In the genomic region with DNA sequence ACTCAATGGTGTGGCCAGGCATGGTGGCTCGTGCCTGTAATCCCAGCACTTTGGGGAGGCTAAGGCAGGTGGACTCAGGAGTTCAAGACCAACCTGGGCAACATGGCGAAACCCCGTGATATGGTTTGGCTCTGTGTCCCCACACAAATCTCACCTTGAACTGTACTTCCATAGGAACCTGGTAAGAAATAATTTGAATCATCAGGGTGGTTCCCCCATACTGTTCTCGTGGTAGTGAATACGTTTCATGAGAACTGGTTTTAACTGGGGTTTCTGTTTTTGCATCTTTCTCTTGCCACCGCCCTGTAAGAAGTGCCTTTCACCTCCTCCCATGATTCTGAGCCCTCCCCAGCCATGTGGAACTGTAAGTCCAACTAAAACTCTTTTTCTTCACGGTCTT, we compare ENCODE assay signal across 1 cellular context.
TF ChIP-seq lines count a peak whose summit lies in the region.

No MANE protein-coding gene starts in this region.

TF ChIP-seq in GM23338, 12 proteins besides CTCF, POLR2A, EP300 and RAD21 (continued from another document):
- TF ChIP-seq NANOG (IDR thresholded peaks at IDR 0.05; ENCODE audit: borderline replicate concordance) (no peak), CREB1 (CRISPR knock-in tag; IDR thresholded peaks at IDR 0.05; ENCODE audit: low read depth) (no peak)
